ENCODE assay signal across 33 cellular contexts in genomic region chr5:16701134-16702094, GRCh38.
DNase-seq lines count a peak whose midpoint lies in the region; ATAC-seq and TF ChIP-seq lines count a peak whose summit lies in the region.
"Had no signal": no experiment of that assay in that cellular context is flagged by ENCODE, and none has a peak within 500 bp of the region (broad histone marks: within the 10 kb centered on the region; RNA-seq: fewer than 3 reads in every experiment).

No MANE protein-coding gene starts in this region.

- H3K79me1 ChIP-seq in H9 (ENCODE audit: insufficient read depth, low read depth, low read length, poor library complexity, severe bottlenecking), result peaks cover 6% of the 10 kb centered on the region

- intact Hi-C loops in Panc1 (cut with micrococcal nuclease; ENCODE audit: unreplicated experiment), result no loop called here
- intact Hi-C loops in ovary (cut with DNase I), result no loop called here

- peaks cover 55 to 85% (median 83%) of the 10 kb centered on the region in 3 experiments for H3K36me3 Mint-ChIP-seq in H9 (ENCODE audit: insufficient read depth in 1 of 3, low read depth in 3 of 3)
- H3K36me3 Mint-ChIP-seq in endothelial cell (ENCODE audit: low read depth, unreplicated experiment), result peaks cover 64% of the 10 kb centered on the region
- H3K36me3 Mint-ChIP-seq in stimulated activated memory B cell treated with anti-CD40 and anti-IgM and Interleukin-4, amounts not matched to agents 10 μg/mL and 1 μg/mL and 100 μg/mL, for 72 hours, result no peaks in the 10 kb centered on the region
- H3K36me3 Mint-ChIP-seq: activated CD4-positive, alpha-beta memory T cell treated with anti-CD3 and anti-CD28 coated beads for 36 hours; activated naive CD4-positive, alpha-beta T cell treated with anti-CD3 and anti-CD28 coated beads, Interleukin-2, amount 10 ng/mL, durations not matched to agents 7 days and 5 days had no signal

- no peak overlapping the region for H3K4ac ChIP-seq in H9 (ENCODE audit: low read depth, low read length)

- ATAC-seq in Panc1 (no peak; the same call in 1 of the 2 replicates), GM21360 (IDR thresholded peaks at IDR 0.05; ENCODE audit: unreplicated experiment) (no peak)
- ATAC-seq in stimulated activated memory B cell treated with anti-CD40 and anti-IgM and Interleukin-4, amounts not matched to agents 10 μg/mL and 1 μg/mL and 100 μg/mL, for 72 hours, result peak; percentile 24
- ATAC-seq: activated T-helper 17 cell treated with anti-CD3 and anti-CD28 coated beads, Interleukin-2, amount 50 U/mL, for 72 hours; left ventricle myocardium superior; T-helper 17 cell had no signal

- POLR2A ChIA-PET in Panc1 (lab: Charles Lee), result no interaction called here

- H3K9me3 ChIP-seq in H9 (ENCODE audit: control insufficient read depth, low read depth, low read length) (no peaks in the 10 kb centered on the region), Panc1 (ENCODE audit: control insufficient read depth, insufficient read depth, low read depth, low read length) (no peaks in the 10 kb centered on the region), ovary (no peaks in the 10 kb centered on the region)

- no peak overlapping the region for H2BK15ac ChIP-seq in H9 (ENCODE audit: low read depth, low read length)

- no peak overlapping the region for H3K9ac ChIP-seq in H9 (ENCODE audit: extremely low read depth, insufficient read length, low read length)
- H3K9ac ChIP-seq: GM23248, KMS-11 had no signal

- H3K27ac Mint-ChIP-seq in H9 (peak overlapping the region in 2 of 3 experiments; percentile 83 to 97; a peak in 4 of 7 replicates), endothelial cell (ENCODE audit: unreplicated experiment) (peak overlapping the region; percentile 50)
- H3K27ac Mint-ChIP-seq in stimulated activated memory B cell treated with anti-CD40 and anti-IgM and Interleukin-4, amounts not matched to agents 10 μg/mL and 1 μg/mL and 100 μg/mL, for 72 hours, result no peak overlapping the region
- H3K27ac Mint-ChIP-seq: activated CD4-positive, alpha-beta memory T cell treated with anti-CD3 and anti-CD28 coated beads for 36 hours; activated T-helper 17 cell treated with anti-CD3 and anti-CD28 coated beads, Interleukin-2, amount 50 U/mL, for 72 hours; T-helper 17 cell; type B pancreatic cell had no signal

- no peak overlapping the region for H2BK5ac ChIP-seq in H9 (ENCODE audit: insufficient read length, low read length)

- H3K4me3 ChIP-seq in Panc1 (ENCODE audit: low read depth in 2 of 2, low read length in 2 of 2) (no peak overlapping the region), ovary (no peak overlapping the region)
- H3K4me3 ChIP-seq: cardiac muscle cell, coronary artery, GM23248 had no signal

- no peak overlapping the region for H4K8ac ChIP-seq in H9 (replicated peaks; ENCODE audit: insufficient read length, low read depth, low read length)

- H3T11ph ChIP-seq in H9 (ENCODE audit: low read length), result no peak overlapping the region

- H3K4me1 ChIP-seq in H9 (ENCODE audit: insufficient read depth, low read length) (peaks cover 8% of the 10 kb centered on the region), Panc1 (ENCODE audit: control insufficient read depth, insufficient read depth, low read length) (no peaks in the 10 kb centered on the region), ovary (ENCODE audit: insufficient read depth) (no peaks in the 10 kb centered on the region)

- no peaks in the 10 kb centered on the region; the same call in 1 of the 2 replicates for H3K27me3 Mint-ChIP-seq in H9 (ENCODE audit: low read depth)
- H3K27me3 Mint-ChIP-seq in endothelial cell (ENCODE audit: unreplicated experiment), result peaks cover 13% of the 10 kb centered on the region
- H3K27me3 Mint-ChIP-seq in stimulated activated memory B cell treated with anti-CD40 and anti-IgM and Interleukin-4, amounts not matched to agents 10 μg/mL and 1 μg/mL and 100 μg/mL, for 72 hours, result peaks cover 10% of the 10 kb centered on the region
- H3K27me3 Mint-ChIP-seq: activated CD4-positive, alpha-beta memory T cell treated with anti-CD3 and anti-CD28 coated beads for 36 hours; type B pancreatic cell had no signal

- H3K4me3 Mint-ChIP-seq in H9 (no peak overlapping the region), endothelial cell (ENCODE audit: unreplicated experiment) (no peak overlapping the region)
- no peak overlapping the region for H3K4me3 Mint-ChIP-seq in stimulated activated memory B cell treated with anti-CD40 and anti-IgM and Interleukin-4, amounts not matched to agents 10 μg/mL and 1 μg/mL and 100 μg/mL, for 72 hours
- H3K4me3 Mint-ChIP-seq: activated CD4-positive, alpha-beta memory T cell treated with anti-CD3 and anti-CD28 coated beads for 36 hours; activated naive CD4-positive, alpha-beta T cell treated with anti-CD3 and anti-CD28 coated beads, Interleukin-2, amount 10 ng/mL, durations not matched to agents 7 days and 5 days; activated T-helper 17 cell treated with anti-CD3 and anti-CD28 coated beads, Interleukin-2, amount 50 U/mL, for 72 hours; T-helper 17 cell; type B pancreatic cell had no signal

- H3K27ac ChIP-seq in H9 (ENCODE audit: insufficient read length, low read depth, low read length), result no peak overlapping the region
- H3K27ac ChIP-seq in Panc1 (ENCODE audit: low read length), result no peak overlapping the region
- no peak overlapping the region for H3K27ac ChIP-seq in ovary
- H3K27ac ChIP-seq: cardiac muscle cell, coronary artery, GM23248, KMS-11 had no signal

- in situ Hi-C loops in Panc1 (cut with HindIII; ENCODE audit: low pct_unique_long_range_greater_than_20kb, low sequenced_read_pairs), result no loop called here

- H3K23me2 ChIP-seq in H9 (ENCODE audit: insufficient read length, low read depth, low read length, poor library complexity, severe bottlenecking), result no peaks in the 10 kb centered on the region

- no peak overlapping the region for H2BK120ac ChIP-seq in H9 (ENCODE audit: low read depth, low read length, poor library complexity, severe bottlenecking)

- H3K18ac ChIP-seq in H9 (ENCODE audit: insufficient read length, low read depth, low read length), result no peak overlapping the region

- H3K27me3 ChIP-seq in H9 (ENCODE audit: insufficient read depth, low read length) (no peaks in the 10 kb centered on the region), Panc1 (ENCODE audit: control insufficient read depth, insufficient read depth, low read length) (no peaks in the 10 kb centered on the region), ovary (no peaks in the 10 kb centered on the region)
- H3K27me3 ChIP-seq: cardiac muscle cell had no signal

- H3K23ac ChIP-seq in H9 (ENCODE audit: insufficient read length, low read depth, low read length), result no peak overlapping the region

- no peak overlapping the region for H4K91ac ChIP-seq in H9 (ENCODE audit: insufficient read length, low read depth, low read length)

- H2AFZ ChIP-seq in H9 (ENCODE audit: low read length), result no peak overlapping the region
- H2AFZ ChIP-seq: GM23248 had no signal

- DNase-seq in H9 (no peak), Panc1 (ENCODE audit: low read depth, low spot score) (no peak), endothelial cell (ENCODE audit: low spot score) (no peak), Ammon's horn (ENCODE audit: low spot score) (no peak), ovary (no peak)
- no peak for DNase-seq in activated CD8-positive, alpha-beta memory T cell treated with anti-CD3 and anti-CD28 coated beads, Interleukin-2, amount 50 U/mL, for 48 hours
- DNase-seq: activated CD4-positive, alpha-beta memory T cell treated with anti-CD3 and anti-CD28 coated beads for 36 hours; activated CD4-positive, alpha-beta T cell treated with anti-CD3 and anti-CD28 coated beads for 1 hour; activated CD8-positive, alpha-beta memory T cell treated with anti-CD3 and anti-CD28 coated beads, Interleukin-2, amount 50 U/mL, for 4 hours; activated naive CD4-positive, alpha-beta T cell treated with anti-CD3 and anti-CD28 coated beads, Interleukin-2, amount 10 ng/mL, durations not matched to agents 7 days and 5 days; amygdala; DND-41; effector memory CD4-positive, alpha-beta T cell; erythroblast; GF-D8; GM23248; left ventricle myocardium superior; NCI-H1417; NCI-H2029 treated with DMSO at 0.1 percent for 48 hours; NCI-H524 treated with DMSO at 0.1 percent for 48 hours; nucleus accumbens; OCI-M1; Right ventricle myocardium superior; stimulated activated CD4-positive, alpha-beta T cell treated with anti-CD3 and anti-CD28 coated beads, Interleukin-15, amount 100 ng/mL, for 24 hours; stimulated activated CD4-positive, alpha-beta T cell treated with anti-CD3 and anti-CD28 coated beads, Interleukin-4, amount 100 ng/mL, for 4 hours; T-helper 17 cell had no signal

- CTCF ChIA-PET in Panc1 (lab: Charles Lee), result no interaction called here

- TF ChIP-seq POLR2A in ovary (IDR thresholded peaks at IDR 0.05), result no peak

- no peak overlapping the region for H2BK20ac ChIP-seq in H9 (ENCODE audit: low read depth, low read length, poor library complexity, severe bottlenecking)

- no peak overlapping the region for H3K56ac ChIP-seq in H9 (ENCODE audit: insufficient read length, low read depth, low read length)

- H3K14ac ChIP-seq in H9 (ENCODE audit: insufficient read depth, low read length), result no peak overlapping the region

- H3K79me2 ChIP-seq in H9 (ENCODE audit: insufficient read depth, low read length), result peaks cover 5% of the 10 kb centered on the region; the same call in 1 of the 2 replicates

- no peak overlapping the region for H2AK5ac ChIP-seq in H9 (ENCODE audit: insufficient read length, low read length)

- no peaks in the 10 kb centered on the region for H4K20me1 ChIP-seq in H9 (ENCODE audit: control insufficient read depth, insufficient read depth, insufficient read length)

- H2BK12ac ChIP-seq in H9 (ENCODE audit: insufficient read length, low read depth, low read length), result no peak overlapping the region

- H4K5ac ChIP-seq in H9 (ENCODE audit: insufficient read length, low read depth, low read length), result no peak overlapping the region

- H3K4me1 Mint-ChIP-seq in H9 (peaks cover 51% of the 10 kb centered on the region in 2 experiments), endothelial cell (ENCODE audit: unreplicated experiment) (peaks cover 49% of the 10 kb centered on the region)
- H3K4me1 Mint-ChIP-seq in stimulated activated memory B cell treated with anti-CD40 and anti-IgM and Interleukin-4, amounts not matched to agents 10 μg/mL and 1 μg/mL and 100 μg/mL, for 72 hours, result no peaks in the 10 kb centered on the region
- H3K4me1 Mint-ChIP-seq: activated naive CD4-positive, alpha-beta T cell treated with anti-CD3 and anti-CD28 coated beads, Interleukin-2, amount 10 ng/mL, durations not matched to agents 7 days and 5 days; activated T-helper 17 cell treated with anti-CD3 and anti-CD28 coated beads, Interleukin-2, amount 50 U/mL, for 72 hours had no signal

- H3K36me3 ChIP-seq in Panc1 (ENCODE audit: control insufficient read depth, insufficient read depth, low read length) (peaks cover 9% of the 10 kb centered on the region; the same call in 1 of the 2 replicates), ovary (no peaks in the 10 kb centered on the region)

- TF ChIP-seq EP300 in ovary (IDR thresholded peaks at IDR 0.05), result no peak

- BruUV-seq in Panc1 (replicated peaks; lab: Mats Ljungman, UMichigan), result TSS peak; percentile 89

- WGBS in H9 (ENCODE audit: extremely low coverage, insufficient read length, low lambda C conversion rate), result no CpG with 5 or more reads among the region's 48 CpGs
- 96 to 97% (median 96%) methylated on average over 48 of the region's 48 CpGs for WGBS in ovary, 3 donors

- H3K9me3 Mint-ChIP-seq in H9 (0 out of 5 replicates have a peak, but pooled peaks cover 0 to 2% of the 10 kb centered on the region in 2 experiments), endothelial cell (ENCODE audit: unreplicated experiment) (no peaks in the 10 kb centered on the region)
- H3K9me3 Mint-ChIP-seq in stimulated activated memory B cell treated with anti-CD40 and anti-IgM and Interleukin-4, amounts not matched to agents 10 μg/mL and 1 μg/mL and 100 μg/mL, for 72 hours, result peaks cover 3% of the 10 kb centered on the region
- H3K9me3 Mint-ChIP-seq: activated CD4-positive, alpha-beta memory T cell treated with anti-CD3 and anti-CD28 coated beads for 36 hours; activated naive CD4-positive, alpha-beta T cell treated with anti-CD3 and anti-CD28 coated beads, Interleukin-2, amount 10 ng/mL, durations not matched to agents 7 days and 5 days; activated T-helper 17 cell treated with anti-CD3 and anti-CD28 coated beads, Interleukin-2, amount 50 U/mL, for 72 hours; type B pancreatic cell had no signal

- TF ChIP-seq CTCF in H9 (conservative IDR thresholded peaks at IDR 0.05) (no peak), Panc1 (IDR thresholded peaks at IDR 0.05) (no peak), endothelial cell (IDR thresholded peaks at IDR 0.05; ENCODE audit: unreplicated experiment) (no peak), ovary (IDR thresholded peaks at IDR 0.05) (no peak)

- no peak overlapping the region for H3K4me2 ChIP-seq in H9 (ENCODE audit: insufficient read depth, insufficient read length, low read length)
- H3K4me2 ChIP-seq: KMS-11 had no signal
